Comparison of ENCODE assay signal across 39 cellular contexts in the genomic region with DNA sequence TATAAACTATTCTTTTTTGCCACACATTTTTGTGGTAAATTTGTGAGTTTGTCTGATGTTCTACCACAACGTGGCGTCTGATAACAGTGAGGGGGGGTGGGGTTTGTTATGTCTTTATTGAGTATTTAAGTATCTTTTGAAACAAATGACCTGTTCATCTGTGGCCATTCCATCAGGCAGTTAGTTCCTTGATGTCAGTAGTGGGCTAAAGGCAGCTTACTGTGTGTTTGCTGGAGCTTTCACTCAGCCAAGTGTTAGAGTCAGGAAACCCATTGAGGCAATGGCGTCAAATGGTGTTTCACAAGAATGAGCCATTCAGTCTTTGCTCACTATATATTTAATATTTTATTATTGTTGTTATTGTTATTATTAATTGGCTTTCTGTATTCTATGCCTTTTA.
"Had no signal": no experiment of that assay in that cellular context is flagged by ENCODE, and none has a peak within 500 bp of the region (broad histone marks: within the 10 kb centered on the region; RNA-seq: fewer than 3 reads in every experiment).

No MANE protein-coding gene starts in this region.

- H3K27ac Mint-ChIP-seq: activated naive CD4-positive, alpha-beta T cell treated with anti-CD3 and anti-CD28 coated beads for 36 hours; activated naive CD4-positive, alpha-beta T cell treated with anti-CD3 and anti-CD28 coated beads, Interleukin-2, amount 10 ng/mL, durations not matched to agents 7 days and 5 days; activated naive CD4-positive, alpha-beta T cell treated with anti-CD3 and anti-CD28 coated beads, Interleukin-2, amount 50 U/mL, for 24 hours; activated naive CD4-positive, alpha-beta T cell treated with anti-CD3 and anti-CD28 coated beads, Interleukin-2, amount 50 U/mL, for 72 hours; activated naive CD8-positive, alpha-beta T cell; activated naive CD8-positive, alpha-beta T cell treated with anti-CD3 and anti-CD28 coated beads, Interleukin-2, amount 10 ng/mL, durations not matched to agents 7 days and 5 days; activated T-cell treated with anti-CD3 and anti-CD28 coated beads, Interleukin-2, amount 50 U/mL, for 24 hours; activated T-cell treated with anti-CD3 and anti-CD28 coated beads, Interleukin-2, amount 50 U/mL, for 72 hours; activated T-helper 1 cell treated with anti-CD3 and anti-CD28 coated beads, Interleukin-12 subunit alpha, Interleukin-12 subunit beta, Interleukin-2, Interleukin-4 antibody, amounts not matched to agents 30 ng/mL and 10 ng/mL and 1 ng/mL, durations not matched to agents 14 hours and 24 hours and 36 hours; activated T-helper 17 cell treated with anti-CD3 and anti-CD28 coated beads, Interleukin-2, amount 50 U/mL, for 72 hours; activated T-helper 2 cell treated with anti-CD3 and anti-CD28 coated beads, Interferon-gamma antibody, Interleukin-2, Interleukin-4, amounts not matched to agents 10 μg/mL and 5 μg/mL and 100 μg/mL, durations not matched to agents 14 hours and 24 hours and 36 hours had no signal

- H3K4me3 ChIP-seq: adrenal gland, ascending aorta, body of pancreas, breast epithelium, cardiac muscle cell had no signal

- H3K27me3 Mint-ChIP-seq: activated naive CD4-positive, alpha-beta T cell treated with anti-CD3 and anti-CD28 coated beads, Interleukin-2, amount 10 ng/mL, durations not matched to agents 7 days and 5 days; activated naive CD4-positive, alpha-beta T cell treated with anti-CD3 and anti-CD28 coated beads, Interleukin-2, amount 50 U/mL, for 24 hours; activated naive CD8-positive, alpha-beta T cell; activated naive CD8-positive, alpha-beta T cell treated with anti-CD3 and anti-CD28 coated beads for 36 hours; activated naive CD8-positive, alpha-beta T cell treated with anti-CD3 and anti-CD28 coated beads, Interleukin-2, amount 10 ng/mL, durations not matched to agents 7 days and 5 days; activated naive CD8-positive, alpha-beta T cell treated with anti-CD3 and anti-CD28 coated beads, Interleukin-2, amount 50 U/mL, for 24 hours; activated T-cell treated with anti-CD3 and anti-CD28 coated beads, Interleukin-2, amount 50 U/mL, for 24 hours; activated T-helper 17 cell treated with anti-CD3 and anti-CD28 coated beads, Interleukin-2, amount 50 U/mL, for 72 hours; brain; central memory CD8-positive, alpha-beta T cell had no signal

- H3K4me1 ChIP-seq: ascending aorta, breast epithelium had no signal

- H3K9me3 ChIP-seq: adrenal gland, ascending aorta, body of pancreas, breast epithelium had no signal

- H3K27me3 ChIP-seq: adrenal gland, ascending aorta, body of pancreas, brain microvascular endothelial cell, breast epithelium, cardiac muscle cell had no signal

- H3K4me3 Mint-ChIP-seq: activated naive CD4-positive, alpha-beta T cell treated with anti-CD3 and anti-CD28 coated beads for 36 hours; activated naive CD4-positive, alpha-beta T cell treated with anti-CD3 and anti-CD28 coated beads, Interleukin-2, amount 10 ng/mL, durations not matched to agents 7 days and 5 days; activated naive CD4-positive, alpha-beta T cell treated with anti-CD3 and anti-CD28 coated beads, Interleukin-2, amount 50 U/mL, for 24 hours; activated naive CD8-positive, alpha-beta T cell; activated naive CD8-positive, alpha-beta T cell treated with anti-CD3 and anti-CD28 coated beads for 36 hours; activated naive CD8-positive, alpha-beta T cell treated with anti-CD3 and anti-CD28 coated beads, Interleukin-2, amount 10 ng/mL, durations not matched to agents 7 days and 5 days; activated naive CD8-positive, alpha-beta T cell treated with anti-CD3 and anti-CD28 coated beads, Interleukin-2, amount 50 U/mL, for 24 hours; activated T-cell treated with anti-CD3 and anti-CD28 coated beads, Interleukin-2, amount 50 U/mL, for 24 hours; activated T-cell treated with anti-CD3 and anti-CD28 coated beads, Interleukin-2, amount 50 U/mL, for 4 hours; activated T-cell treated with anti-CD3 and anti-CD28 coated beads, Interleukin-2, amount 50 U/mL, for 72 hours; activated T-helper 1 cell treated with anti-CD3 and anti-CD28 coated beads, Interleukin-12 subunit alpha, Interleukin-12 subunit beta, Interleukin-2, Interleukin-4 antibody, amounts not matched to agents 30 ng/mL and 10 ng/mL and 1 ng/mL, durations not matched to agents 14 hours and 24 hours and 36 hours; activated T-helper 17 cell treated with anti-CD3 and anti-CD28 coated beads, Interleukin-2, amount 50 U/mL, for 72 hours; brain; central memory CD8-positive, alpha-beta T cell had no signal

- FAIRE-seq: astrocyte, bronchial epithelial cell had no signal

- H3K4me1 Mint-ChIP-seq: activated naive CD4-positive, alpha-beta T cell treated with anti-CD3 and anti-CD28 coated beads, Interleukin-2, amount 10 ng/mL, durations not matched to agents 7 days and 5 days; activated naive CD8-positive, alpha-beta T cell treated with anti-CD3 and anti-CD28 coated beads for 36 hours; activated naive CD8-positive, alpha-beta T cell treated with anti-CD3 and anti-CD28 coated beads, Interleukin-2, amount 10 ng/mL, durations not matched to agents 7 days and 5 days; activated naive CD8-positive, alpha-beta T cell treated with anti-CD3 and anti-CD28 coated beads, Interleukin-2, amount 50 U/mL, for 24 hours; brain had no signal

- DNase-seq: activated effector memory CD4-positive, alpha-beta T cell treated with anti-CD3 and anti-CD28 coated beads, Interleukin-2, amount 50 U/mL, for 16 hours; activated effector memory CD4-positive, alpha-beta T cell treated with Interleukin-2 at 50 U/mL for 16 hours; activated gamma-delta T cell; activated gamma-delta T cell treated with Interleukin-2 at 50 U/mL for 16 hours; activated naive CD4-positive, alpha-beta T cell; activated naive CD4-positive, alpha-beta T cell treated with anti-CD3 and anti-CD28 coated beads for 36 hours; activated naive CD4-positive, alpha-beta T cell treated with anti-CD3 and anti-CD28 coated beads, Interleukin-2, amount 10 ng/mL, durations not matched to agents 7 days and 5 days; activated naive CD4-positive, alpha-beta T cell treated with anti-CD3 and anti-CD28 coated beads, Interleukin-2, amount 50 U/mL, for 16 hours; activated naive CD4-positive, alpha-beta T cell treated with Interleukin-2 at 50 U/mL for 16 hours; activated naive CD8-positive, alpha-beta T cell treated with anti-CD3 and anti-CD28 coated beads for 36 hours; activated naive CD8-positive, alpha-beta T cell treated with anti-CD3 and anti-CD28 coated beads, Interleukin-2, amount 10 ng/mL, durations not matched to agents 7 days and 5 days; activated naive CD8-positive, alpha-beta T cell treated with anti-CD3 and anti-CD28 coated beads, Interleukin-2, amount 50 U/mL, for 24 hours; activated T-cell treated with anti-CD3 and anti-CD28 coated beads, Interleukin-2, amount 50 U/mL, for 24 hours; activated T-cell treated with anti-CD3 and anti-CD28 coated beads, Interleukin-2, amount 50 U/mL, for 4 hours; activated T-cell treated with anti-CD3 and anti-CD28 coated beads, Interleukin-2, amount 50 U/mL, for 48 hours; activated T-cell treated with anti-CD3 and anti-CD28 coated beads, Interleukin-2, amount 50 U/mL, for 72 hours; adrenal gland; amniotic stem cell; amygdala; anterior cingulate cortex; aorta; body of pancreas; brain microvascular endothelial cell; caudate nucleus; central memory CD4-positive, alpha-beta T cell; cerebellar nuclear complex had no signal

- ATAC-seq: activated naive CD4-positive, alpha-beta T cell treated with anti-CD3 and anti-CD28 coated beads, Interleukin-2, amount 50 U/mL, for 72 hours; activated naive CD8-positive, alpha-beta T cell treated with anti-CD3 and anti-CD28 coated beads, Interleukin-2, amount 50 U/mL, for 24 hours; activated T-cell treated with anti-CD3 and anti-CD28 coated beads, Interleukin-2, amount 50 U/mL, for 4 hours; activated T-cell treated with anti-CD3 and anti-CD28 coated beads, Interleukin-2, amount 50 U/mL, for 72 hours; activated T-helper 17 cell treated with anti-CD3 and anti-CD28 coated beads, Interleukin-2, amount 50 U/mL, for 72 hours; body of pancreas had no signal

- H3K9me3 Mint-ChIP-seq: activated naive CD4-positive, alpha-beta T cell treated with anti-CD3 and anti-CD28 coated beads for 36 hours; activated naive CD4-positive, alpha-beta T cell treated with anti-CD3 and anti-CD28 coated beads, Interleukin-2, amount 10 ng/mL, durations not matched to agents 7 days and 5 days; activated naive CD4-positive, alpha-beta T cell treated with anti-CD3 and anti-CD28 coated beads, Interleukin-2, amount 50 U/mL, for 24 hours; activated naive CD4-positive, alpha-beta T cell treated with anti-CD3 and anti-CD28 coated beads, Interleukin-2, amount 50 U/mL, for 72 hours; activated naive CD8-positive, alpha-beta T cell treated with anti-CD3 and anti-CD28 coated beads for 36 hours; activated naive CD8-positive, alpha-beta T cell treated with anti-CD3 and anti-CD28 coated beads, Interleukin-2, amount 10 ng/mL, durations not matched to agents 7 days and 5 days; activated naive CD8-positive, alpha-beta T cell treated with anti-CD3 and anti-CD28 coated beads, Interleukin-2, amount 50 U/mL, for 24 hours; activated T-cell treated with anti-CD3 and anti-CD28 coated beads, Interleukin-2, amount 50 U/mL, for 24 hours; activated T-cell treated with anti-CD3 and anti-CD28 coated beads, Interleukin-2, amount 50 U/mL, for 4 hours; activated T-cell treated with anti-CD3 and anti-CD28 coated beads, Interleukin-2, amount 50 U/mL, for 72 hours; activated T-helper 1 cell treated with anti-CD3 and anti-CD28 coated beads, Interleukin-12 subunit alpha, Interleukin-12 subunit beta, Interleukin-2, Interleukin-4 antibody, amounts not matched to agents 30 ng/mL and 10 ng/mL and 1 ng/mL, durations not matched to agents 14 hours and 24 hours and 36 hours; activated T-helper 17 cell treated with anti-CD3 and anti-CD28 coated beads, Interleukin-2, amount 50 U/mL, for 72 hours; activated T-helper 2 cell treated with anti-CD3 and anti-CD28 coated beads, Interferon-gamma antibody, Interleukin-2, Interleukin-4, amounts not matched to agents 10 μg/mL and 5 μg/mL and 100 μg/mL, durations not matched to agents 14 hours and 24 hours and 36 hours; brain; central memory CD8-positive, alpha-beta T cell had no signal

- H3K27ac ChIP-seq: adrenal gland, ascending aorta, body of pancreas, brain microvascular endothelial cell, breast epithelium, cardiac muscle cell had no signal
